ENCODE assay signal across 8 cellular contexts in the genomic region with DNA sequence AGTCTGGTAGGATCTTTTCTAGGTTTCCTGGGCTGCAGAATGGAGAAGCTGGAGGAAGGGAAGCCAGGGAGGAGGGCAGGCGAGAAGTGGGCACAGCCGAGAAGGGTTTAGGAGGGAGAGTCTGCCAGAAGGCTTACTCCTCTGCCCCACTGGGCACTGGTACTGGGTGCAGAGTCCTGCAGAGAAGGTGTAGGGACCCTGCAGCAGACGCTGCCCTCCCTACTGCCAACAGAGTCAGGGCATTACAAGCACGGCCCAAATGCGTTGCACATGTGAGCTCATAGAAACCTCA. TPM values are rescaled to one million over a fixed set of nuclear protein-coding genes. Genes with fewer than 3 reads are reported as not detected.
A peak's percentile ranks its signal among the peaks of the same experiment; 100 is the strongest.
DNase-seq lines count a peak whose midpoint lies in the region; ATAC-seq, FAIRE-seq and TF ChIP-seq lines count a peak whose summit lies in the region.

No MANE protein-coding gene starts in this region.

- WGBS in K562 (ENCODE audit: insufficient coverage, low coverage, missing lambda C conversion rate) = 34% methylated on average over 4 of the region's 5 CpGs

- H3K79me2 ChIP-seq in K562 (ENCODE audit: control insufficient read depth, insufficient read depth, low read length) = no peaks in the 10 kb centered on the region

- H3K27me3 ChIP-seq in right atrium auricular region (no peaks in the 10 kb centered on the region), K562 (ENCODE audit: control insufficient read depth in 2 of 2, insufficient read depth in 2 of 2, low read length in 2 of 2) (peaks cover 0 to 28% of the 10 kb centered on the region in 2 experiments; a peak in 4 of 5 replicates), mucosa of stomach (ENCODE audit: control insufficient read depth, insufficient read depth, low read length) (no peaks in the 10 kb centered on the region), vagina (no peaks in the 10 kb centered on the region)

- no peak for TF ChIP-seq POLR2A in K562 (conservative IDR thresholded peaks at IDR 0.05)
- no peak for TF ChIP-seq POLR2A in vagina (IDR thresholded peaks at IDR 0.05)

- TF ChIP-seq CTCF in right atrium auricular region (IDR thresholded peaks at IDR 0.05) = no peak
- TF ChIP-seq CTCF in K562 (IDR thresholded peaks at IDR 0.05 in 2 of 3, conservative IDR thresholded peaks at IDR 0.05 in 1 of 3; ENCODE audit: insufficient read depth in 2 of 3, low read depth in 1 of 3, low read length in 3 of 3) = no peak
- TF ChIP-seq CTCF in vagina (IDR thresholded peaks at IDR 0.05) = no peak

- no peaks in the 10 kb centered on the region for H3K9me1 ChIP-seq in K562 (ENCODE audit: control insufficient read depth, insufficient read depth, low read length)

- intact Hi-C loops in cardiac septum (cut with DNase I) = no loop called here
- intact Hi-C loops in K562 (cut with micrococcal nuclease) = no loop called here
- intact Hi-C loops in vagina (cut with DNase I) = no loop called here

- no peak for ATAC-seq in K562
- no peak for ATAC-seq in HG02973 (IDR thresholded peaks at IDR 0.05; ENCODE audit: unreplicated experiment)

- TF ChIP-seq RAD21 in K562 (CRISPR knock-in tag; conservative IDR thresholded peaks at IDR 0.05 in 1 of 2, IDR thresholded peaks at IDR 0.05 in 1 of 2) = no peak

- FAIRE-seq in K562 (lab: Jason Lieb, UNC) = no peak

- peak overlapping the region; percentile 95 for H2AFZ ChIP-seq in K562 (ENCODE audit: low read depth, low read length)

- H3K4me2 ChIP-seq in K562 (ENCODE audit: insufficient read depth, low read length) = peak overlapping the region; percentile 81

- POLR2A ChIA-PET in K562 (lab: Yijun Ruan, JAX) = interaction anchor here (2.1 kb wide), 1 partner anchor 12 kb away, joined by 6 read pairs; no protein-coding TSS in a partner anchor

- H3K27ac ChIP-seq in right atrium auricular region (peak overlapping the region in 1 of 2 donors; percentile 51), K562 (ENCODE audit: extremely low read depth, low read depth, low read length) (no peak overlapping the region), vagina (no peak overlapping the region)

- DNase-seq in right atrium auricular region (ENCODE audit: low spot score) (no peak), cardiac septum (ENCODE audit: low spot score) (no peak), K562 (ENCODE audit: extremely low read depth in 1 of 4, low spot score in 3 of 4) (no peak), vagina (ENCODE audit: extremely low spot score in 2 of 2) (no peak), germinal center (ENCODE audit: low spot score) (no peak), middle frontal gyrus (ENCODE audit: extremely low spot score, low spot score) (no peak)

- no peaks in the 10 kb centered on the region for H3K9me3 ChIP-seq in right atrium auricular region
- no peaks in the 10 kb centered on the region for H3K9me3 ChIP-seq in K562 (replicated peaks; ENCODE audit: control insufficient read depth, insufficient read depth, low read depth, low read length)
- no peaks in the 10 kb centered on the region for H3K9me3 ChIP-seq in mucosa of stomach (ENCODE audit: control insufficient read depth, low read length)
- no peaks in the 10 kb centered on the region for H3K9me3 ChIP-seq in vagina

- H4K20me1 ChIP-seq in K562 (replicated peaks; ENCODE audit: control insufficient read depth, insufficient read depth, low read length) = peaks cover 6% of the 10 kb centered on the region; the same call in 1 of the 2 replicates

- CTCF ChIA-PET in K562 (lab: Yijun Ruan, JAX; ENCODE audit: low intra/inter-chr PET ratio) = interaction anchor here (0.6 kb wide), 1 partner anchor 252 kb away, joined by 3 read pairs; no protein-coding TSS in a partner anchor

- TF ChIP-seq EP300 in K562 (IDR thresholded peaks at IDR 0.05; ENCODE audit: low read length) = no peak

- H3K4me1 ChIP-seq in right atrium auricular region (peaks cover 0 to 21% of the 10 kb centered on the region in 2 donors), K562 (replicated peaks in 1 of 2; ENCODE audit: control insufficient read depth in 2 of 2, insufficient read depth in 2 of 2, low read length in 2 of 2) (peaks cover 2 to 14% of the 10 kb centered on the region in 2 experiments; a peak in 2 of 5 replicates), mucosa of stomach (ENCODE audit: control insufficient read depth, insufficient read depth, low read length) (peaks cover 13% of the 10 kb centered on the region), vagina (peaks cover 22% of the 10 kb centered on the region)

- in situ Hi-C loops in K562 (cut with MboI) = no loop called here

- H3K4me3 ChIP-seq in right atrium auricular region (peak overlapping the region; percentile 88 to 90), K562 (peak overlapping the region; percentile 65; the same call in 1 of the 2 replicates), mucosa of stomach (ENCODE audit: low read length) (no peak overlapping the region), vagina (peak overlapping the region; percentile 90 to 98)

- BruUV-seq in K562 (replicated peaks; lab: Mats Ljungman, UMichigan) = no TSS peak

- H3K36me3 ChIP-seq in right atrium auricular region (no peaks in the 10 kb centered on the region), K562 (ENCODE audit: control insufficient read depth, insufficient read depth, low read length) (no peaks in the 10 kb centered on the region), mucosa of stomach (ENCODE audit: control insufficient read depth, insufficient read depth, low read length) (no peaks in the 10 kb centered on the region), vagina (no peaks in the 10 kb centered on the region)

- H3K9ac ChIP-seq in K562 (ENCODE audit: insufficient read depth in 1 of 2, low read depth in 2 of 2, low read length in 2 of 2) (peak overlapping the region; percentile 30 to 85; a peak in 2 of 4 replicates), mucosa of stomach (ENCODE audit: low read length) (peak overlapping the region; percentile 31)

TF ChIP-seq in K562, 482 proteins besides CTCF, POLR2A, EP300 and RAD21:
- no peak for TF ChIP-seq MCM7 (IDR thresholded peaks at IDR 0.05)
- no peak for TF ChIP-seq ZNF586 (CRISPR knock-in tag; conservative IDR thresholded peaks at IDR 0.05)
- no peak for TF ChIP-seq TFAM (CRISPR knock-in tag; conservative IDR thresholded peaks at IDR 0.05)
- TF ChIP-seq PHF8 (IDR thresholded peaks at IDR 0.05; ENCODE audit: borderline replicate concordance, low read length) = no peak
- TF ChIP-seq ELF1 (tag; IDR thresholded peaks at IDR 0.05) = no peak
- no peak for TF ChIP-seq CHCHD3 (CRISPR knock-in tag; IDR thresholded peaks at IDR 0.05)

RNA-seq across cellular contexts. Expression of gene PEPD, which starts 0.7 kb away (rescaled TPM):
- total RNA-seq in right atrium auricular region (10 to 100 TPM; 27.1 to 38.9 TPM), cardiac septum (30.1 TPM), K562 (2014; rRNA removed) (14.8 and 16.0 TPM in 2 replicates), K562 (2014; rRNA removed; fragmentation: Illumina TruSeq; extraction: Trizol) (12.4 and 12.8 TPM in 2 replicates), K562 (2015; rRNA removed; fragmentation: Illumina TruSeq; extraction: Trizol) (14.4 and 14.6 TPM in 2 replicates), K562 (2021) (18.3 and 19.2 TPM in 2 replicates), vagina (61.9 TPM)
- 9.8 and 14.8 TPM in 2 replicates for total RNA-seq in K562 (2011; cell fraction: chromatin; rRNA removed; ENCODE audit: low replicate concordance)
- 9.5 and 12.1 TPM in 2 replicates for total RNA-seq in K562 (2011; cell fraction: nucleolus; rRNA removed)
- 7.6 and 9.6 TPM in 2 replicates for total RNA-seq in K562 (2011; cell fraction: nucleoplasm; rRNA removed)
- polyA plus RNA-seq in K562 (2011; rRNA removed) (13.8 and 18.9 TPM in 2 replicates), K562 (2014; fragmentation: Illumina TruSeq; extraction: Trizol) (12.8 and 18.0 TPM in 2 replicates), K562 (2014; fragmentation: Nextera tagmentation; extraction: Ambion mirVana) (1 to 10 TPM; 1.3 to 3.0 TPM), K562 (2014; rRNA removed) (18.6 and 23.2 TPM in 2 replicates)
- polyA plus RNA-seq in K562 (2011; cell fraction: cytosol; rRNA removed) = 18.5 and 48.9 TPM in 2 replicates
- polyA plus RNA-seq in K562 (2011; cell fraction: nucleus; rRNA removed) = 8.5 and 13.7 TPM in 2 replicates
- polyA plus RNA-seq in K562 (2012) = 20.5 and 25.4 TPM in 2 replicates
- polyA minus RNA-seq in K562 (2011; rRNA and poly(A)+ RNA removed) = 8.9 and 13.7 TPM in 2 replicates
- polyA minus RNA-seq in K562 (2011; cell fraction: cytosol; rRNA and poly(A)+ RNA removed) = 9.4 and 10.6 TPM in 2 replicates
- 5.8 and 6.3 TPM in 2 replicates for polyA minus RNA-seq in K562 (2011; cell fraction: nucleus; rRNA and poly(A)+ RNA removed)
